ENCODE assay signal across 22 cellular contexts in genomic region chr6:25103603-25104002, GRCh38.
DNase-seq lines count a peak whose midpoint lies in the region; ATAC-seq and TF ChIP-seq lines count a peak whose summit lies in the region.
"Had no signal": no experiment of that assay in that cellular context is flagged by ENCODE, and none has a peak within 500 bp of the region (broad histone marks: within the 10 kb centered on the region; RNA-seq: fewer than 3 reads in every experiment).

No MANE protein-coding gene starts in this region.

- no peaks in the 10 kb centered on the region for H3K4me1 ChIP-seq in mucosa of descending colon (ENCODE audit: low read depth)
- H3K4me1 ChIP-seq: BLaER1, breast epithelium, left lung, tibial artery had no signal

- ATAC-seq in GM21619 (IDR thresholded peaks at IDR 0.05; ENCODE audit: unreplicated experiment) (peak; percentile 72), HG03571 (IDR thresholded peaks at IDR 0.05; ENCODE audit: unreplicated experiment) (peak; percentile 93), mucosa of descending colon (peak; percentile 21), GM18870 (IDR thresholded peaks at IDR 0.05; ENCODE audit: unreplicated experiment) (no peak)
- ATAC-seq: foreskin keratinocyte; left lung; right cardiac atrium; stimulated activated naive B cell treated with anti-CD40 and anti-IgM and Interleukin-4, amounts not matched to agents 10 μg/mL and 1 μg/mL and 100 μg/mL, for 72 hours had no signal

- H3K4me3 ChIP-seq in mucosa of descending colon: no peak overlapping the region
- H3K4me3 ChIP-seq: BLaER1, breast epithelium, left lung, tibial artery had no signal

- H3K4me1 Mint-ChIP-seq in activated CD4-positive, alpha-beta T cell treated with anti-CD3 and anti-CD28 coated beads, Interleukin-2, amount 10 ng/mL, durations not matched to agents 24 days and 14 days: peaks cover 34% of the 10 kb centered on the region

- H3K36me3 Mint-ChIP-seq in activated CD4-positive, alpha-beta T cell treated with anti-CD3 and anti-CD28 coated beads, Interleukin-2, amount 10 ng/mL, durations not matched to agents 24 days and 14 days (ENCODE audit: low read depth): peaks cover 71% of the 10 kb centered on the region

- H3K9me3 ChIP-seq in mucosa of descending colon: no peaks in the 10 kb centered on the region
- H3K9me3 ChIP-seq: BLaER1, breast epithelium, left lung, tibial artery had no signal

- no peak for DNase-seq in activated CD4-positive, alpha-beta T cell treated with anti-CD3 and anti-CD28 coated beads, Interleukin-2, amount 10 ng/mL, durations not matched to agents 24 days and 14 days
- DNase-seq in activated CD4-positive, alpha-beta T cell treated with anti-CD3 and anti-CD28 coated beads, Interleukin-2, amount 50 U/mL, for 4 hours: no peak
- DNase-seq in mucosa of descending colon: no peak
- DNase-seq in epidermal melanocyte (ENCODE audit: insufficient read length, low spot score): no peak
- DNase-seq in G401 (ENCODE audit: low spot score): no peak
- DNase-seq: foreskin keratinocyte; left lung; NCI-H1105 treated with DMSO at 0.1 percent for 48 hours; NCI-H2107; NCI-H524 treated with DMSO at 0.1 percent for 48 hours; nucleus accumbens; right cardiac atrium; SHP77; stimulated activated naive B cell treated with anti-CD40 and anti-IgM and Interleukin-4, amounts not matched to agents 10 μg/mL and 1 μg/mL and 100 μg/mL, for 72 hours; tibial artery; WERI-Rb-1 had no signal

- in situ Hi-C loops in G401 (cut with HindIII; ENCODE audit: low sequenced_read_pairs): no loop called here

- H3K27me3 Mint-ChIP-seq in activated CD4-positive, alpha-beta T cell treated with anti-CD3 and anti-CD28 coated beads, Interleukin-2, amount 10 ng/mL, durations not matched to agents 24 days and 14 days: no peaks in the 10 kb centered on the region
- H3K27me3 Mint-ChIP-seq: dendritic cell treated with granulocyte-macrophage colony-stimulating factor and Interleukin-4, amounts not matched to agents 40 ng/mL and 50 ng/mL, for 4 days; stimulated activated naive B cell treated with anti-CD40 and anti-IgM and Interleukin-4, amounts not matched to agents 10 μg/mL and 1 μg/mL and 100 μg/mL, for 72 hours had no signal

- no peaks in the 10 kb centered on the region for H3K9me3 Mint-ChIP-seq in activated CD4-positive, alpha-beta T cell treated with anti-CD3 and anti-CD28 coated beads, Interleukin-2, amount 10 ng/mL, durations not matched to agents 24 days and 14 days
- H3K9me3 Mint-ChIP-seq: dendritic cell treated with granulocyte-macrophage colony-stimulating factor and Interleukin-4, amounts not matched to agents 40 ng/mL and 50 ng/mL, for 4 days; stimulated activated naive B cell treated with anti-CD40 and anti-IgM and Interleukin-4, amounts not matched to agents 10 μg/mL and 1 μg/mL and 100 μg/mL, for 72 hours had no signal

- intact Hi-C loops in activated CD4-positive, alpha-beta T cell treated with anti-CD3 and anti-CD28 coated beads, Interleukin-2, amount 10 ng/mL, durations not matched to agents 24 days and 14 days (cut with micrococcal nuclease): no loop called here
- intact Hi-C loops in mucosa of descending colon (cut with DNase I, micrococcal nuclease): no loop called here

- no peak for TF ChIP-seq CTCF in mucosa of descending colon (IDR thresholded peaks at IDR 0.05)

- H3K36me3 ChIP-seq in mucosa of descending colon (ENCODE audit: low read depth): no peaks in the 10 kb centered on the region
- H3K36me3 ChIP-seq: BLaER1, breast epithelium, WERI-Rb-1 had no signal

- H3K27ac Mint-ChIP-seq in activated CD4-positive, alpha-beta T cell treated with anti-CD3 and anti-CD28 coated beads, Interleukin-2, amount 10 ng/mL, durations not matched to agents 24 days and 14 days: peak overlapping the region; percentile 25
- H3K27ac Mint-ChIP-seq: dendritic cell treated with granulocyte-macrophage colony-stimulating factor and Interleukin-4, amounts not matched to agents 40 ng/mL and 50 ng/mL, for 4 days; stimulated activated naive B cell treated with anti-CD40 and anti-IgM and Interleukin-4, amounts not matched to agents 10 μg/mL and 1 μg/mL and 100 μg/mL, for 72 hours had no signal

- no peak overlapping the region for H3K4me3 Mint-ChIP-seq in activated CD4-positive, alpha-beta T cell treated with anti-CD3 and anti-CD28 coated beads, Interleukin-2, amount 10 ng/mL, durations not matched to agents 24 days and 14 days
- H3K4me3 Mint-ChIP-seq: dendritic cell treated with granulocyte-macrophage colony-stimulating factor and Interleukin-4, amounts not matched to agents 40 ng/mL and 50 ng/mL, for 4 days; stimulated activated naive B cell treated with anti-CD40 and anti-IgM and Interleukin-4, amounts not matched to agents 10 μg/mL and 1 μg/mL and 100 μg/mL, for 72 hours had no signal
